Comparison of ENCODE assay signal across 12 cellular contexts in the genomic region with DNA sequence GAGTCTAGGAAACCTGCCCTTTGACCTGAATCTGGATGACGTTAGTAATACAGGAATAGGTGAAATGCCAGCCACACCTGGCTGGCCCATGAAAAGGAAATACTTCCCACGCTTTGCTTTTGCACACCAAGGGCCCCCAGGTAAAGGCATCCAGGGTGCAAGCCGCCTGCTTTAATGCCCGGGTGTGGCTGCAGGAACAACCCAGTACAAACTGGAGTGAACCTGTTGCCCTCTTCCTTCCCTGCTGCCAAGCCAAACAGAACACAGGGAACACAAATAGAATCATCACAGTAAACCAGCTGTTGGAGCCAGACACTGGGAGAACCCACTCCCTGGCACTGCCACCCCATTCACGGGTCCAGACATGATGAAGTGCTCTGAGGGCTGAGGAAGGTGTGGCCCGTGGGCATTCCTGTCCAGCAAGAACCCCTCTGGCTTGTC. TPM values are rescaled to one million over a fixed set of nuclear protein-coding genes. Genes with fewer than 3 reads are reported as not detected.
A peak's percentile ranks its signal among the peaks of the same experiment; 100 is the strongest.
DNase-seq lines count a peak whose midpoint lies in the region; ATAC-seq, FAIRE-seq and TF ChIP-seq lines count a peak whose summit lies in the region.
"Had no signal": no experiment of that assay in that cellular context is flagged by ENCODE, and none has a peak within 500 bp of the region (broad histone marks: within the 10 kb centered on the region; RNA-seq: fewer than 3 reads in every experiment).

No MANE protein-coding gene starts in this region.

- no peaks in the 10 kb centered on the region for H3K36me3 ChIP-seq in bronchial epithelial cell (ENCODE audit: control insufficient read depth, insufficient read depth, low read length)
- H3K36me3 ChIP-seq in smooth muscle cell (ENCODE audit: low read depth) = no peaks in the 10 kb centered on the region
- H3K36me3 ChIP-seq in BE2C = no peaks in the 10 kb centered on the region

- H3K4me1 ChIP-seq in smooth muscle cell (ENCODE audit: low read depth) (peaks cover 25% of the 10 kb centered on the region), BE2C (no peaks in the 10 kb centered on the region)

- 37 to 43% methylated on average over 5 to 6 of the region's 6 CpGs for WGBS in lower leg skin, 2 donors
- 74% methylated on average over 6 of the region's 6 CpGs for WGBS in smooth muscle cell (ENCODE audit: low lambda C conversion rate)

- no peak overlapping the region for H3K9ac ChIP-seq in smooth muscle cell (ENCODE audit: low read depth)

- intact Hi-C loops in lower leg skin (cut with DNase I; ENCODE audit: low total_unique reads) = no loop called here

- H3K9me3 ChIP-seq in smooth muscle cell (replicated peaks; ENCODE audit: low read depth) (no peaks in the 10 kb centered on the region), BE2C (no peaks in the 10 kb centered on the region)

- H4K20me1 ChIP-seq in smooth muscle cell (ENCODE audit: low read depth) = no peaks in the 10 kb centered on the region

- no peak for TF ChIP-seq CTCF in bronchial epithelial cell (IDR thresholded peaks at IDR 0.05; ENCODE audit: insufficient read depth, low read length, severe bottlenecking)
- TF ChIP-seq CTCF in lower leg skin (IDR thresholded peaks at IDR 0.05) = no peak
- no peak for TF ChIP-seq CTCF in smooth muscle cell (IDR thresholded peaks at IDR 0.05; ENCODE audit: borderline replicate concordance, insufficient read depth, poor library complexity, severe bottlenecking)
- TF ChIP-seq CTCF in BE2C (IDR thresholded peaks at IDR 0.05; ENCODE audit: low read depth, low read length) = no peak

- H3K79me2 ChIP-seq in smooth muscle cell (ENCODE audit: low read depth) = no peaks in the 10 kb centered on the region

- FAIRE-seq in bronchial epithelial cell (lab: Jason Lieb, UNC) = peak; percentile 96

- peaks cover 11% of the 10 kb centered on the region for H3F3A ChIP-seq in smooth muscle cell (ENCODE audit: low read depth)

- H3K4me3 ChIP-seq in bronchial epithelial cell (ENCODE audit: low read depth, low read length) (no peak overlapping the region), lower leg skin (ENCODE audit: low read depth, poor library complexity, severe bottlenecking) (no peak overlapping the region), smooth muscle cell (no peak overlapping the region), BE2C (ENCODE audit: low read depth, low read length) (no peak overlapping the region)

- no peak overlapping the region for H3K4me2 ChIP-seq in smooth muscle cell

- H3K27me3 ChIP-seq in bronchial epithelial cell (ENCODE audit: control insufficient read depth, insufficient read depth, low read length) = no peaks in the 10 kb centered on the region
- H3K27me3 ChIP-seq in smooth muscle cell (ENCODE audit: low read depth) = no peaks in the 10 kb centered on the region
- no peaks in the 10 kb centered on the region for H3K27me3 ChIP-seq in BE2C

- TF ChIP-seq POLR2A in lower leg skin (IDR thresholded peaks at IDR 0.05) = no peak

- no peak overlapping the region for H2AFZ ChIP-seq in smooth muscle cell (ENCODE audit: low read depth)

- DNase-seq in LoVo (ENCODE audit: low spot score) (peak; percentile 74), bronchial epithelial cell (ENCODE audit: low read depth) (peak; percentile 98), lower leg skin (ENCODE audit: low spot score in 2 of 2) (peak; percentile 81 to 91), smooth muscle cell (lab: John Stamatoyannopoulos, UW; ENCODE audit: unreplicated experiment) (no peak), Kasumi-1 (lab: John Stamatoyannopoulos, UW) (no peak), BE2C (no peak), KG1 (lab: John Stamatoyannopoulos, UW) (no peak)
- DNase-seq: activated CD8-positive, alpha-beta T cell treated with anti-CD3 and anti-CD28 coated beads, Interleukin-2, amount 10 ng/mL, durations not matched to agents 7 days and 5 days; amygdala; EL; NCI-H1092 treated with DMSO at 0.1 percent for 48 hours had no signal

- ATAC-seq in HG03354 (IDR thresholded peaks at IDR 0.05; ENCODE audit: poor library complexity, severe bottlenecking, unreplicated experiment) = no peak
- ATAC-seq: activated CD8-positive, alpha-beta T cell treated with anti-CD3 and anti-CD28 coated beads, Interleukin-2, amount 10 ng/mL, durations not matched to agents 7 days and 5 days had no signal

- H3K27ac ChIP-seq in smooth muscle cell (ENCODE audit: low read depth) = peak overlapping the region; percentile 14

RNA-seq across cellular contexts. Expression of a gene that starts 24.2 kb away (rescaled TPM):
- total RNA-seq in bronchial epithelial cell = 131 and 143 TPM in 2 replicates
- 100 to 1,000 TPM; 154 to 448 (median 330) TPM for total RNA-seq in lower leg skin
- 1,280 and 1,300 TPM in 2 replicates for total RNA-seq in smooth muscle cell
- 1,543 and 1,567 TPM in 2 replicates for polyA plus RNA-seq in smooth muscle cell
- polyA plus RNA-seq in BE2C (2012; ENCODE audit: insufficient read depth, insufficient read length, low read depth) = 5.2 TPM

Comparison
In these comparisons a context has a peak if more than half of its experiments do, and no peak if none do; other contexts are left out.
1. DNase-seq: peak in LoVo (single experiment), bronchial epithelial cell (single experiment) and lower leg skin (2 of 2); none in smooth muscle cell (single experiment), Kasumi-1 (0 of 2), BE2C (single experiment) and KG1 (single experiment).